ENCODE assay signal across 29 cellular contexts in the genomic region with DNA sequence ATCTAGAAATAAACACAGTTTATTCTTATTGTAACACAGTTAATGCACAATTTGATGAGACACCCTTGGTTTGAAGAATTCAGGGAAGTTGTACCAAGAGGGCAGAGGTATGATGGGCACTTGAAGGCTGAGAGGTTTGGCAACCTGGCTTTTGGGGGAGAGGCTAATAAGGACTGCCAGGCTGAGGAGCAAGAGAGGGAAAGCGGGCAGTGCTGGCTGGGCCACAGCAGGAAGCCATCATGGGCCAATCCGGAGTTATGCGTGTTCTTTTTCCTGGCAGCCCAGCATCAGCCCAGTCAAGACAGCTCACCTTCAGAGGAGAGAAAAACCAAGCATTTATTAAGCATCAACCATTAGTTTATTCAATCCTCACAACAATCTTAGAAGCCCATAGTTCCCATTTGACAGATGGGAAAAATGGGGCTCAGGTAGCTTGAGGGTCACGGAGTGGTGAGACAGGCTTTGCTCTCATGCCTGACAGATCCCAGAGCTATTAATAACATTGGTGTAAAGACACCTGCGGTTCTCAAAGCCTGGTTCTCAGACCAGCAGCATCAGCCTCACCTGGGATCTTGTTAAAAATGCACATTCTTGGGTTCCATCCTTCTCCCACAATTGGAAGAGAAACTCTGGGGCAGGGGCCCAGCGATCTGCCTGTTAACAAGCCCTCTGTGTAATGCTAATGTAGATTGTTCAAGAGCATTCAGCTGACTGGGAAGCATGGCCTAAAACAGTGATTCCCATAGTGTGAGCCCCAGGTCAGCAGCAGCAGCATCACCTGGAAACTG.
"Had no signal": no experiment of that assay in that cellular context is flagged by ENCODE, and none has a peak within 500 bp of the region (broad histone marks: within the 10 kb centered on the region; RNA-seq: fewer than 3 reads in every experiment).

No MANE protein-coding gene starts in this region.

- ATAC-seq: activated naive CD8-positive, alpha-beta T cell treated with anti-CD3 and anti-CD28 coated beads, Interleukin-2, amount 50 U/mL, for 24 hours; left lung; lower lobe of right lung; naive thymus-derived CD8-positive, alpha-beta T cell; stimulated activated naive B cell treated with anti-CD40 and anti-IgM and Interleukin-4, amounts not matched to agents 10 μg/mL and 1 μg/mL and 100 μg/mL, for 72 hours; T-helper 17 cell had no signal

- H3K4me1 Mint-ChIP-seq: activated CD4-positive, alpha-beta memory T cell treated with anti-CD3 and anti-CD28 coated beads, Interleukin-2, amount 10 ng/mL, durations not matched to agents 7 days and 5 days; activated CD4-positive, alpha-beta T cell treated with anti-CD3 and anti-CD28 coated beads, Interleukin-2, amount 10 ng/mL, durations not matched to agents 7 days and 5 days; activated naive CD4-positive, alpha-beta T cell treated with anti-CD3 and anti-CD28 coated beads, Interleukin-2, amount 50 U/mL, for 24 hours; activated naive CD8-positive, alpha-beta T cell treated with anti-CD3 and anti-CD28 coated beads, Interleukin-2, amount 50 U/mL, for 24 hours; naive thymus-derived CD8-positive, alpha-beta T cell; neural crest cell; stimulated activated naive B cell treated with anti-CD40 and anti-IgM and Interleukin-4, amounts not matched to agents 10 μg/mL and 1 μg/mL and 100 μg/mL, for 72 hours; T-helper 17 cell had no signal

- H3K9me3 Mint-ChIP-seq: activated CD4-positive, alpha-beta memory T cell treated with anti-CD3 and anti-CD28 coated beads, Interleukin-2, amount 10 ng/mL, durations not matched to agents 7 days and 5 days; activated CD4-positive, alpha-beta T cell treated with anti-CD3 and anti-CD28 coated beads, Interleukin-2, amount 10 ng/mL, durations not matched to agents 7 days and 5 days; activated naive CD4-positive, alpha-beta T cell treated with anti-CD3 and anti-CD28 coated beads, Interleukin-2, amount 50 U/mL, for 24 hours; activated naive CD8-positive, alpha-beta T cell treated with anti-CD3 and anti-CD28 coated beads, Interleukin-2, amount 50 U/mL, for 24 hours; activated T-cell treated with anti-CD3 and anti-CD28 coated beads, Interleukin-2, amount 50 U/mL, for 24 hours; naive thymus-derived CD8-positive, alpha-beta T cell; neural crest cell had no signal

- H3K9me3 ChIP-seq: colonic mucosa, gastroesophageal sphincter, left lung, lower lobe of right lung, right atrium auricular region, stomach, tibial nerve had no signal

- H3K4me3 Mint-ChIP-seq: activated CD4-positive, alpha-beta memory T cell treated with anti-CD3 and anti-CD28 coated beads, Interleukin-2, amount 10 ng/mL, durations not matched to agents 7 days and 5 days; activated CD4-positive, alpha-beta T cell treated with anti-CD3 and anti-CD28 coated beads, Interleukin-2, amount 10 ng/mL, durations not matched to agents 7 days and 5 days; activated naive CD4-positive, alpha-beta T cell treated with anti-CD3 and anti-CD28 coated beads, Interleukin-2, amount 50 U/mL, for 24 hours; activated naive CD8-positive, alpha-beta T cell treated with anti-CD3 and anti-CD28 coated beads, Interleukin-2, amount 50 U/mL, for 24 hours; activated T-cell treated with anti-CD3 and anti-CD28 coated beads, Interleukin-2, amount 50 U/mL, for 24 hours; naive thymus-derived CD8-positive, alpha-beta T cell; neural crest cell; stimulated activated naive B cell treated with anti-CD40 and anti-IgM and Interleukin-4, amounts not matched to agents 10 μg/mL and 1 μg/mL and 100 μg/mL, for 72 hours; T-helper 17 cell had no signal

- H3K27ac Mint-ChIP-seq: activated CD4-positive, alpha-beta memory T cell treated with anti-CD3 and anti-CD28 coated beads, Interleukin-2, amount 10 ng/mL, durations not matched to agents 7 days and 5 days; activated CD4-positive, alpha-beta T cell treated with anti-CD3 and anti-CD28 coated beads, Interleukin-2, amount 10 ng/mL, durations not matched to agents 7 days and 5 days; activated naive CD4-positive, alpha-beta T cell treated with anti-CD3 and anti-CD28 coated beads, Interleukin-2, amount 50 U/mL, for 24 hours; activated naive CD8-positive, alpha-beta T cell treated with anti-CD3 and anti-CD28 coated beads, Interleukin-2, amount 50 U/mL, for 24 hours; activated T-cell treated with anti-CD3 and anti-CD28 coated beads, Interleukin-2, amount 50 U/mL, for 24 hours; stimulated activated naive B cell treated with anti-CD40 and anti-IgM and Interleukin-4, amounts not matched to agents 10 μg/mL and 1 μg/mL and 100 μg/mL, for 72 hours; T-helper 17 cell had no signal

- H3K79me2 ChIP-seq: parathyroid adenoma had no signal

- H2AFZ ChIP-seq: parathyroid adenoma had no signal

- H3K9ac ChIP-seq: parathyroid adenoma had no signal

- H3K36me3 Mint-ChIP-seq: activated naive CD4-positive, alpha-beta T cell treated with anti-CD3 and anti-CD28 coated beads, Interleukin-2, amount 50 U/mL, for 24 hours; naive thymus-derived CD8-positive, alpha-beta T cell; stimulated activated naive B cell treated with anti-CD40 and anti-IgM and Interleukin-4, amounts not matched to agents 10 μg/mL and 1 μg/mL and 100 μg/mL, for 72 hours had no signal

- H3K27me3 Mint-ChIP-seq: activated CD4-positive, alpha-beta memory T cell treated with anti-CD3 and anti-CD28 coated beads, Interleukin-2, amount 10 ng/mL, durations not matched to agents 7 days and 5 days; activated CD4-positive, alpha-beta T cell treated with anti-CD3 and anti-CD28 coated beads, Interleukin-2, amount 10 ng/mL, durations not matched to agents 7 days and 5 days; activated naive CD4-positive, alpha-beta T cell treated with anti-CD3 and anti-CD28 coated beads, Interleukin-2, amount 50 U/mL, for 24 hours; activated naive CD8-positive, alpha-beta T cell treated with anti-CD3 and anti-CD28 coated beads, Interleukin-2, amount 50 U/mL, for 24 hours; activated T-cell treated with anti-CD3 and anti-CD28 coated beads, Interleukin-2, amount 50 U/mL, for 24 hours; stimulated activated naive B cell treated with anti-CD40 and anti-IgM and Interleukin-4, amounts not matched to agents 10 μg/mL and 1 μg/mL and 100 μg/mL, for 72 hours had no signal

- H3K4me1 ChIP-seq: colonic mucosa, left lung, lower lobe of right lung, parathyroid adenoma, right atrium auricular region, stomach had no signal

- H3K36me3 ChIP-seq: colonic mucosa, gastroesophageal sphincter, left lung, lower lobe of right lung, right atrium auricular region, stomach had no signal

- DNase-seq: activated CD4-positive, alpha-beta memory T cell treated with anti-CD3 and anti-CD28 coated beads, Interleukin-2, amount 10 ng/mL, durations not matched to agents 7 days and 5 days; activated CD4-positive, alpha-beta T cell treated with anti-CD3 and anti-CD28 coated beads for 1 hour; activated CD4-positive, alpha-beta T cell treated with anti-CD3 and anti-CD28 coated beads, Interleukin-2, amount 10 ng/mL, durations not matched to agents 7 days and 5 days; activated CD8-positive, alpha-beta memory T cell treated with anti-CD3 and anti-CD28 coated beads, Interleukin-2, amount 50 U/mL, for 48 hours; activated naive CD8-positive, alpha-beta T cell treated with anti-CD3 and anti-CD28 coated beads, Interleukin-2, amount 50 U/mL, for 24 hours; activated T-cell treated with anti-CD3 and anti-CD28 coated beads, Interleukin-2, amount 50 U/mL, for 24 hours; amygdala; colonic mucosa; dorsolateral prefrontal cortex; effector memory CD4-positive, alpha-beta T cell; erythroblast; hippocampal formation; left lung; lower lobe of right lung; mesenchymal stem cell; naive thymus-derived CD8-positive, alpha-beta T cell; occipital lobe; stimulated activated CD4-positive, alpha-beta T cell treated with anti-CD3 and anti-CD28 coated beads, Interleukin-15, amount 100 ng/mL, for 24 hours; stimulated activated CD4-positive, alpha-beta T cell treated with anti-CD3 and anti-CD28 coated beads, Interleukin-2, amount 100 ng/mL, for 24 hours; stimulated activated naive B cell treated with anti-CD40 and anti-IgM and Interleukin-4, amounts not matched to agents 10 μg/mL and 1 μg/mL and 100 μg/mL, for 72 hours; stomach; T-helper 17 cell; T1000 had no signal

- H3K27ac ChIP-seq: colonic mucosa, gastroesophageal sphincter, left lung, lower lobe of right lung, parathyroid adenoma, right atrium auricular region, stomach had no signal

- H3K4me3 ChIP-seq: colonic mucosa, dorsolateral prefrontal cortex, gastroesophageal sphincter, left lung, lower lobe of right lung, right atrium auricular region, stomach, tibial nerve had no signal

- H3K27me3 ChIP-seq: colonic mucosa, dorsolateral prefrontal cortex, gastroesophageal sphincter, left lung, right atrium auricular region, stomach, tibial nerve had no signal
